In genomic region chr3:53236112-53236841, GRCh38 we compare ENCODE assay signal across 9 cellular contexts. TPM values are rescaled to one million over a fixed set of nuclear protein-coding genes. Genes with fewer than 3 reads are reported as not detected.
A peak's percentile ranks its signal among the peaks of the same experiment; 100 is the strongest.
DNase-seq lines count a peak whose midpoint lies in the region; ATAC-seq, FAIRE-seq and TF ChIP-seq lines count a peak whose summit lies in the region.
"Had no signal": no experiment of that assay in that cellular context is flagged by ENCODE, and none has a peak within 500 bp of the region (broad histone marks: within the 10 kb centered on the region; RNA-seq: fewer than 3 reads in every experiment).

No MANE protein-coding gene starts in this region.

- peak; percentile 71 for ATAC-seq in RWPE2 (ENCODE audit: low read depth)
- no peak for ATAC-seq in GM18909 (IDR thresholded peaks at IDR 0.05; ENCODE audit: poor library complexity, unreplicated experiment)

- peaks cover 33% of the 10 kb centered on the region for H3K4me1 ChIP-seq in RWPE2 (ENCODE audit: insufficient read depth, poor library complexity, severe bottlenecking)
- peaks cover 2% of the 10 kb centered on the region for H3K4me1 ChIP-seq in ectodermal cell (ENCODE audit: control insufficient read depth, insufficient read depth, low read length)

- H3K4me3 ChIP-seq in RWPE2 (ENCODE audit: severe bottlenecking): no peak overlapping the region
- no peak overlapping the region for H3K4me3 ChIP-seq in ectodermal cell (ENCODE audit: insufficient read depth, low read depth, low read length)

- WGBS in ectodermal cell, 2 experiments: 79 to 86% methylated on average over 9 of the region's 9 CpGs

- peak; percentile 91 for FAIRE-seq in urothelium cell line (lab: Jason Lieb, UNC)
- FAIRE-seq: TTC549 had no signal

- peak; percentile 18 for DNase-seq in GOT3 (lab: John Stamatoyannopoulos, UW)
- peak; percentile 75 for DNase-seq in RWPE2 (ENCODE audit: low spot score)
- peak; percentile 79 for DNase-seq in medulla oblongata (ENCODE audit: extremely low spot score)
- peak; percentile 87 for DNase-seq in urothelium cell line (ENCODE audit: low spot score)
- DNase-seq in mesenteric fat pad (ENCODE audit: low spot score): no peak
- no peak for DNase-seq in NAMALWA (ENCODE audit: low spot score)

- H3K27me3 ChIP-seq in RWPE2 (ENCODE audit: insufficient read depth, poor library complexity, severe bottlenecking): no peaks in the 10 kb centered on the region
- no peaks in the 10 kb centered on the region for H3K27me3 ChIP-seq in ectodermal cell (ENCODE audit: control insufficient read depth, insufficient read depth, low read length, poor library complexity, severe bottlenecking)

- TF ChIP-seq CTCF in RWPE2 (IDR thresholded peaks at IDR 0.05; ENCODE audit: poor library complexity, severe bottlenecking): no peak

- peak overlapping the region; percentile 79 for H3K27ac ChIP-seq in RWPE2 (ENCODE audit: poor library complexity, severe bottlenecking)
- peak overlapping the region; percentile 50 for H3K27ac ChIP-seq in ectodermal cell (ENCODE audit: insufficient read depth, low read depth, low read length, poor library complexity, severe bottlenecking)

- H3K9me3 ChIP-seq in RWPE2 (ENCODE audit: severe bottlenecking) (no peaks in the 10 kb centered on the region), ectodermal cell (ENCODE audit: control insufficient read depth, low read length) (no peaks in the 10 kb centered on the region)

- H3K36me3 ChIP-seq in RWPE2 (ENCODE audit: low read depth): peaks cover 95% of the 10 kb centered on the region
- peaks cover 45% of the 10 kb centered on the region for H3K36me3 ChIP-seq in ectodermal cell (ENCODE audit: control insufficient read depth, insufficient read depth, low read length)

RNA-seq across cellular contexts. Expression of gene TKT, which starts 19.5 kb away (rescaled TPM):
- 481 TPM for polyA plus RNA-seq in ectodermal cell (2013, experiment 1 of 4)
- 454 TPM for polyA plus RNA-seq in ectodermal cell (2013, experiment 2 of 4)
- 411 TPM for polyA plus RNA-seq in ectodermal cell (2013, experiment 3 of 4)
- 424 TPM for polyA plus RNA-seq in ectodermal cell (2013, experiment 4 of 4)
- total RNA-seq in mesenteric fat pad: 416 TPM

Comparison
In these comparisons a context has a peak if more than half of its experiments do, and no peak if none do; other contexts are left out.
1. DNase-seq: peak in GOT3 (single experiment), RWPE2 (single experiment), medulla oblongata (single experiment) and urothelium cell line (single experiment); none in mesenteric fat pad (single experiment) and NAMALWA (single experiment).